2 cellular contexts compared by ENCODE assay signal in genomic region chr9:134889386-134890214, GRCh38.
TF ChIP-seq lines count a peak whose summit lies in the region.

No MANE protein-coding gene starts in this region.

TF ChIP-seq in WTC11, 78 proteins besides CTCF, POLR2A, EP300 and RAD21:
- TF ChIP-seq ATF1 (CRISPR knock-in tag; IDR thresholded peaks at IDR 0.05) (no peak), JUN (CRISPR knock-in tag; IDR thresholded peaks at IDR 0.05) (no peak), SMAD4 (CRISPR knock-in tag; IDR thresholded peaks at IDR 0.05) (no peak), MLX (CRISPR knock-in tag; IDR thresholded peaks at IDR 0.05) (no peak), KAT7 (CRISPR knock-in tag; IDR thresholded peaks at IDR 0.05; ENCODE audit: borderline replicate concordance) (no peak)

TF ChIP-seq in SK-N-SH, 30 proteins besides CTCF, POLR2A, EP300 and RAD21:
- TF ChIP-seq TAF1 (IDR thresholded peaks at IDR 0.05; ENCODE audit: borderline replicate concordance, low read depth, low read length) (no peak), RXRA (IDR thresholded peaks at IDR 0.05; ENCODE audit: borderline replicate concordance, low read depth) (no peak), SMC3 (IDR thresholded peaks at IDR 0.05; ENCODE audit: low read depth, low read length) (no peak), ELF1 (IDR thresholded peaks at IDR 0.05) (no peak), USF1 (IDR thresholded peaks at IDR 0.05; ENCODE audit: borderline replicate concordance, low read depth) (no peak), GABPA (IDR thresholded peaks at IDR 0.05; ENCODE audit: low read depth) (no peak), FOXJ3 (CRISPR knock-in tag; IDR thresholded peaks at IDR 0.05) (no peak), TEAD4 (IDR thresholded peaks at IDR 0.05; ENCODE audit: borderline replicate concordance, insufficient read depth) (no peak), PBX3 (IDR thresholded peaks at IDR 0.05) (no peak), EZH2phosphoT487 (IDR thresholded peaks at IDR 0.05; ENCODE audit: borderline replicate concordance, low read depth) (no peak), MEF2A (IDR thresholded peaks at IDR 0.05; ENCODE audit: borderline replicate concordance, low read depth) (no peak), SIN3A (IDR thresholded peaks at IDR 0.05; ENCODE audit: borderline replicate concordance, low read depth, low read length) (no peak), ZBTB33 (IDR thresholded peaks at IDR 0.05; ENCODE audit: borderline replicate concordance, low read depth) (no peak), TCF12 (IDR thresholded peaks at IDR 0.05) (no peak), FOXM1 (IDR thresholded peaks at IDR 0.05; ENCODE audit: low read depth) (no peak)
